Comparison of ENCODE assay signal across 1 cellular context in the genomic region with DNA sequence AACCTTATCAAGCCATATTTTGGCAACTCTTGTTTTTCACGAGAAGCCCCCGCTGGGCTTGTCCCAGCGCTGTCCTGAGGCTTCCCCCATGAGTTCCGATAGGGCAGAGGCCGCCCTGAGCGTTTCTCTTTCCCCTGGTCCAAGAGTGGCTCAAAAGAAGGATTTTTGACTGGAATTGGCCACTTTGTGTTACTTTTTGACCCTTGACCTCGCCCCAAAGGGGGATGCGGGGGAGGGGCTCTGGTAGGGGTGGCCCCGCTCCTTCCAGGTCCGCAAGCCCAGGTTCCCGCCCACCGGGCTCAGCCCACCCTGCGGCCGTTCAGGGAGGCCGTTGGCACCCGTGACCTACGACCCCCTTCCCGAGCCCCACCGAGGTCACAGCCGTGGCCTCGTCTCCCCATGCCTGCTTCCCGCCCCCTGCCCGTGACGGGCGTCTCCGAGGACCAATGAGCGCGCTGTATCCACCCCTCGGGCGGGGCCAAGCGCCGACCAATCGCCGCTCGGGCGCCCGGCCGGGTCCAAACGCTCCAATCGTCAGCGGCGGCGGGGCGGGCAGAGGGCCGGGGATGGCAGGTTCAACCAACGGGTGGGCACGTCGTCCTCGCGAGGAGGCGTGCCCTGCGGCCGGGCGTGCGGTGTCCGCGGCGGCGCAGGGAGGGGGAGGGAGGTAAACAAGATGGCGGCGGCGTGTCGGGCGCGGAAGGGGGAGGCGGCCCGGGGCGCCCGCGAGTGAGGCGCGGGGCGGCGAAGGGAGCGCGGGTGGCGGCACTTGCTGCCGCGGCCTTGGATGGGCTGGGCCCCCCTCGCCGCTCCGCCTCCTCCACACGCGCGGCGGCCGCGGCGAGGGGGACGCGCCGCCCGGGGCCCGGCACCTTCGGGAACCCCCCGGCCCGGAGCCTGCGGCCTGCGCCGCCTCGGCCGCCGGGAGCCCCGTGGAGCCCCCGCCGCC.
TF ChIP-seq lines count a peak whose summit lies in the region.

A gene with protein sequence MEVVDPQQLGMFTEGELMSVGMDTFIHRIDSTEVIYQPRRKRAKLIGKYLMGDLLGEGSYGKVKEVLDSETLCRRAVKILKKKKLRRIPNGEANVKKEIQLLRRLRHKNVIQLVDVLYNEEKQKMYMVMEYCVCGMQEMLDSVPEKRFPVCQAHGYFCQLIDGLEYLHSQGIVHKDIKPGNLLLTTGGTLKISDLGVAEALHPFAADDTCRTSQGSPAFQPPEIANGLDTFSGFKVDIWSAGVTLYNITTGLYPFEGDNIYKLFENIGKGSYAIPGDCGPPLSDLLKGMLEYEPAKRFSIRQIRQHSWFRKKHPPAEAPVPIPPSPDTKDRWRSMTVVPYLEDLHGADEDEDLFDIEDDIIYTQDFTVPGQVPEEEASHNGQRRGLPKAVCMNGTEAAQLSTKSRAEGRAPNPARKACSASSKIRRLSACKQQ (plus strand): TSS at position 665 of the 949 bp plus-strand sequence. CDS start 1,136 bp downstream, outside the sequence.

TF ChIP-seq in H1, 55 proteins besides CTCF, POLR2A, EP300 and RAD21:
- TF ChIP-seq POU5F1 (IDR thresholded peaks at IDR 0.05; ENCODE audit: low read depth, low read length) (no peak), POLR2AphosphoS5 (IDR thresholded peaks at IDR 0.05; ENCODE audit: low read depth, low read length) (peak; percentile 66; the same call in 1 of the 2 replicates), TBP (IDR thresholded peaks at IDR 0.05; ENCODE audit: low read depth, low read length) (peak; percentile 45; the same call in 1 of the 2 replicates), KDM1A (IDR thresholded peaks at IDR 0.05; ENCODE audit: borderline replicate concordance, low read length) (peak; percentile 16; the same call in 1 of the 2 replicates), PHF8 (conservative IDR thresholded peaks at IDR 0.05; ENCODE audit: low read depth, low read length) (peak; percentile 67; the same call in 1 of the 2 replicates), JUN (IDR thresholded peaks at IDR 0.05; ENCODE audit: low read depth, low read length) (no peak), FOSL1 (IDR thresholded peaks at IDR 0.05; ENCODE audit: insufficient read depth, low read depth, low read length) (no peak), TAF7 (optimal IDR thresholded peaks at IDR 0.05; ENCODE audit: borderline replicate concordance, low read depth, low read length) (peak; percentile 69), TAF1 (IDR thresholded peaks at IDR 0.05; ENCODE audit: low read depth, low read length) (peak; percentile 83), SP4 (IDR thresholded peaks at IDR 0.05; ENCODE audit: low read length) (0 out of 2 replicates have a peak, but pooled peaks have one; percentile 45), NRF1 (IDR thresholded peaks at IDR 0.05; ENCODE audit: low read depth, low read length) (no peak), SP1 (IDR thresholded peaks at IDR 0.05; ENCODE audit: low read depth, low read length) (peak; percentile 94), CBX5 (IDR thresholded peaks at IDR 0.05; ENCODE audit: low read depth, low read length) (no peak), JUND (IDR thresholded peaks at IDR 0.05; ENCODE audit: low read length) (no peak), RBBP5 (IDR thresholded peaks at IDR 0.05; ENCODE audit: borderline replicate concordance, low read depth, low read length) (peak; percentile 58; the same call in 1 of the 2 replicates), YY1 (IDR thresholded peaks at IDR 0.05; ENCODE audit: low read depth, low read length) (peak; percentile 93), EZH2 (IDR thresholded peaks at IDR 0.05; ENCODE audit: low read depth, low read length, severe bottlenecking) (no peak), SRF (IDR thresholded peaks at IDR 0.05; ENCODE audit: low read depth, low read length) (no peak), HDAC6 (IDR thresholded peaks at IDR 0.05; ENCODE audit: low read depth, low read length) (no peak), KDM5A (IDR thresholded peaks at IDR 0.05; ENCODE audit: low read length) (no peak), TCF12 (IDR thresholded peaks at IDR 0.05; ENCODE audit: low read depth, low read length) (0 out of 2 replicates have a peak, but pooled peaks have one; percentile 29), BACH1 (IDR thresholded peaks at IDR 0.05; ENCODE audit: low read length) (peak; percentile 76), KDM4A (IDR thresholded peaks at IDR 0.05; ENCODE audit: low read depth, low read length, severe bottlenecking) (no peak), SIN3A (conservative IDR thresholded peaks at IDR 0.05 in 1 of 2, IDR thresholded peaks at IDR 0.05 in 1 of 2; ENCODE audit: low read depth in 1 of 2, low read length in 2 of 2) (no peak; a peak in 1 of 4 replicates), CTBP2 (IDR thresholded peaks at IDR 0.05; ENCODE audit: borderline replicate concordance, insufficient read depth, insufficient read length, low read length) (no peak), TEAD4 (IDR thresholded peaks at IDR 0.05; ENCODE audit: low read depth, low read length) (no peak), CHD2 (IDR thresholded peaks at IDR 0.05; ENCODE audit: low read length) (peak; percentile 84), CREB1 (IDR thresholded peaks at IDR 0.05) (peak; percentile 57), BRCA1 (IDR thresholded peaks at IDR 0.05; ENCODE audit: low read depth, low read length) (no peak), SP2 (IDR thresholded peaks at IDR 0.05; ENCODE audit: low read length) (peak; percentile 79), RXRA (IDR thresholded peaks at IDR 0.05; ENCODE audit: insufficient read depth, low read depth, low read length) (no peak)
- TF ChIP-seq, protein P1, sequence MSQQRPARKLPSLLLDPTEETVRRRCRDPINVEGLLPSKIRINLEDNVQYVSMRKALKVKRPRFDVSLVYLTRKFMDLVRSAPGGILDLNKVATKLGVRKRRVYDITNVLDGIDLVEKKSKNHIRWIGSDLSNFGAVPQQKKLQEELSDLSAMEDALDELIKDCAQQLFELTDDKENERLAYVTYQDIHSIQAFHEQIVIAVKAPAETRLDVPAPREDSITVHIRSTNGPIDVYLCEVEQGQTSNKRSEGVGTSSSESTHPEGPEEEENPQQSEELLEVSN (IDR thresholded peaks at IDR 0.05), result peak; percentile 60
- TF ChIP-seq, protein P2, sequence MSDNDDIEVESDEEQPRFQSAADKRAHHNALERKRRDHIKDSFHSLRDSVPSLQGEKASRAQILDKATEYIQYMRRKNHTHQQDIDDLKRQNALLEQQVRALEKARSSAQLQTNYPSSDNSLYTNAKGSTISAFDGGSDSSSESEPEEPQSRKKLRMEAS (IDR thresholded peaks at IDR 0.05), result peak; percentile 62
- TF ChIP-seq, protein P3, sequence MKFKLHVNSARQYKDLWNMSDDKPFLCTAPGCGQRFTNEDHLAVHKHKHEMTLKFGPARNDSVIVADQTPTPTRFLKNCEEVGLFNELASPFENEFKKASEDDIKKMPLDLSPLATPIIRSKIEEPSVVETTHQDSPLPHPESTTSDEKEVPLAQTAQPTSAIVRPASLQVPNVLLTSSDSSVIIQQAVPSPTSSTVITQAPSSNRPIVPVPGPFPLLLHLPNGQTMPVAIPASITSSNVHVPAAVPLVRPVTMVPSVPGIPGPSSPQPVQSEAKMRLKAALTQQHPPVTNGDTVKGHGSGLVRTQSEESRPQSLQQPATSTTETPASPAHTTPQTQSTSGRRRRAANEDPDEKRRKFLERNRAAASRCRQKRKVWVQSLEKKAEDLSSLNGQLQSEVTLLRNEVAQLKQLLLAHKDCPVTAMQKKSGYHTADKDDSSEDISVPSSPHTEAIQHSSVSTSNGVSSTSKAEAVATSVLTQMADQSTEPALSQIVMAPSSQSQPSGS (IDR thresholded peaks at IDR 0.05; ENCODE audit: low read length), result no peak
